ENCODE assay signal across 28 cellular contexts in the genomic region with DNA sequence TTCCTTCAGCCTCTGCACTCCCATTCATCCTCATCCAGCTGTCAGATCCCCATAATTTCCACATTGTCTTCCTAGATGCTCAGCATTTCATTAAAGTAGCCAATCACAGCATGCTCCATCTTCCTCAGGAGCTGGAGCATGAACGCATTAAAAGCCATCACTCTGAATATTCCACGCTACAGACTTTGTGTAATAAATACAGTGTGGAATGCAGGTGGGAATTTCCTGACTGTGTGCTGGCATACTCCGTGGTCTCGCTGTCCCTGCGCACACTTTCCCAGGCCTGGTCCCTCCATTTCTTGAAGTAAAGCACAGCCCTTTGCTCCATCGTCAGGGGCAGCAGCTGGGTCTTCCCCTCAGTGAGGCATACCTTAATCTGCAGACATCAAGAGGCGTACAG.
"Had no signal": no experiment of that assay in that cellular context is flagged by ENCODE, and none has a peak within 500 bp of the region (broad histone marks: within the 10 kb centered on the region; RNA-seq: fewer than 3 reads in every experiment).

No MANE protein-coding gene starts in this region.

- H3K9me3 ChIP-seq: colonic mucosa, esophagus muscularis mucosa, esophagus squamous epithelium, gastrocnemius medialis, gastroesophageal sphincter, heart left ventricle had no signal

- H3K4me3 Mint-ChIP-seq: dendritic cell treated with granulocyte-macrophage colony-stimulating factor and Interleukin-4, amounts not matched to agents 40 ng/mL and 50 ng/mL, for 4 days; effector memory CD8-positive, alpha-beta T cell; endodermal cell had no signal

- ATAC-seq: effector memory CD8-positive, alpha-beta T cell; esophagus mucosa; foreskin keratinocyte; gastrocnemius medialis; gastroesophageal sphincter; heart left ventricle; heart right ventricle had no signal

- H3K36me3 ChIP-seq: colonic mucosa, esophagus muscularis mucosa, esophagus squamous epithelium, gastrocnemius medialis, gastroesophageal sphincter, heart left ventricle, heart right ventricle had no signal

- H3K27ac ChIP-seq: colonic mucosa, dorsolateral prefrontal cortex, epithelial cell of prostate, esophagus muscularis mucosa, esophagus squamous epithelium, foreskin keratinocyte, gastrocnemius medialis, gastroesophageal sphincter, heart left ventricle, heart right ventricle had no signal

- DNase-seq: colonic mucosa; cortex of kidney; dermis blood vessel endothelial cell; dorsolateral prefrontal cortex; effector CD4-positive, alpha-beta T cell; effector CD8-positive, alpha-beta T cell; effector memory CD4-positive, alpha-beta T cell; effector memory CD8-positive, alpha-beta T cell; endodermal cell; erythroblast; esophagus squamous epithelium; foreskin fibroblast; foreskin keratinocyte; foreskin melanocyte; gastrocnemius medialis; glutamatergic neuron; head of caudate nucleus; heart left ventricle; heart right ventricle had no signal

- H3K4me1 ChIP-seq: colonic mucosa, esophagus muscularis mucosa, foreskin keratinocyte, gastrocnemius medialis, heart left ventricle, heart right ventricle had no signal

- H3K4me3 ChIP-seq: colonic mucosa, dorsolateral prefrontal cortex, esophagus muscularis mucosa, esophagus squamous epithelium, gastrocnemius medialis, gastroesophageal sphincter, heart left ventricle, heart right ventricle had no signal

- H3K27me3 ChIP-seq: colonic mucosa, dorsolateral prefrontal cortex, esophagus muscularis mucosa, gastrocnemius medialis, gastroesophageal sphincter had no signal

- FAIRE-seq: colon, endometrium, endothelial cell of umbilical vein, frontal cortex had no signal

- H3K9me3 Mint-ChIP-seq: dendritic cell treated with granulocyte-macrophage colony-stimulating factor and Interleukin-4, amounts not matched to agents 40 ng/mL and 50 ng/mL, for 4 days; effector memory CD8-positive, alpha-beta T cell had no signal

- H3K27ac Mint-ChIP-seq: dendritic cell treated with granulocyte-macrophage colony-stimulating factor and Interleukin-4, amounts not matched to agents 40 ng/mL and 50 ng/mL, for 4 days; effector memory CD8-positive, alpha-beta T cell; endodermal cell had no signal
